ENCODE assay signal across 1 cellular context in genomic region chr5:33657804-33658435, GRCh38.
TF ChIP-seq lines count a peak whose summit lies in the region.

No MANE protein-coding gene starts in this region.

TF ChIP-seq in GM23338, 12 proteins besides CTCF, POLR2A, EP300 and RAD21 (continued from another document):
- TF ChIP-seq, protein P1, sequence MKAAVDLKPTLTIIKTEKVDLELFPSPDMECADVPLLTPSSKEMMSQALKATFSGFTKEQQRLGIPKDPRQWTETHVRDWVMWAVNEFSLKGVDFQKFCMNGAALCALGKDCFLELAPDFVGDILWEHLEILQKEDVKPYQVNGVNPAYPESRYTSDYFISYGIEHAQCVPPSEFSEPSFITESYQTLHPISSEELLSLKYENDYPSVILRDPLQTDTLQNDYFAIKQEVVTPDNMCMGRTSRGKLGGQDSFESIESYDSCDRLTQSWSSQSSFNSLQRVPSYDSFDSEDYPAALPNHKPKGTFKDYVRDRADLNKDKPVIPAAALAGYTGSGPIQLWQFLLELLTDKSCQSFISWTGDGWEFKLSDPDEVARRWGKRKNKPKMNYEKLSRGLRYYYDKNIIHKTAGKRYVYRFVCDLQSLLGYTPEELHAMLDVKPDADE (IDR thresholded peaks at IDR 0.05), result no peak
- TF ChIP-seq, protein P2, sequence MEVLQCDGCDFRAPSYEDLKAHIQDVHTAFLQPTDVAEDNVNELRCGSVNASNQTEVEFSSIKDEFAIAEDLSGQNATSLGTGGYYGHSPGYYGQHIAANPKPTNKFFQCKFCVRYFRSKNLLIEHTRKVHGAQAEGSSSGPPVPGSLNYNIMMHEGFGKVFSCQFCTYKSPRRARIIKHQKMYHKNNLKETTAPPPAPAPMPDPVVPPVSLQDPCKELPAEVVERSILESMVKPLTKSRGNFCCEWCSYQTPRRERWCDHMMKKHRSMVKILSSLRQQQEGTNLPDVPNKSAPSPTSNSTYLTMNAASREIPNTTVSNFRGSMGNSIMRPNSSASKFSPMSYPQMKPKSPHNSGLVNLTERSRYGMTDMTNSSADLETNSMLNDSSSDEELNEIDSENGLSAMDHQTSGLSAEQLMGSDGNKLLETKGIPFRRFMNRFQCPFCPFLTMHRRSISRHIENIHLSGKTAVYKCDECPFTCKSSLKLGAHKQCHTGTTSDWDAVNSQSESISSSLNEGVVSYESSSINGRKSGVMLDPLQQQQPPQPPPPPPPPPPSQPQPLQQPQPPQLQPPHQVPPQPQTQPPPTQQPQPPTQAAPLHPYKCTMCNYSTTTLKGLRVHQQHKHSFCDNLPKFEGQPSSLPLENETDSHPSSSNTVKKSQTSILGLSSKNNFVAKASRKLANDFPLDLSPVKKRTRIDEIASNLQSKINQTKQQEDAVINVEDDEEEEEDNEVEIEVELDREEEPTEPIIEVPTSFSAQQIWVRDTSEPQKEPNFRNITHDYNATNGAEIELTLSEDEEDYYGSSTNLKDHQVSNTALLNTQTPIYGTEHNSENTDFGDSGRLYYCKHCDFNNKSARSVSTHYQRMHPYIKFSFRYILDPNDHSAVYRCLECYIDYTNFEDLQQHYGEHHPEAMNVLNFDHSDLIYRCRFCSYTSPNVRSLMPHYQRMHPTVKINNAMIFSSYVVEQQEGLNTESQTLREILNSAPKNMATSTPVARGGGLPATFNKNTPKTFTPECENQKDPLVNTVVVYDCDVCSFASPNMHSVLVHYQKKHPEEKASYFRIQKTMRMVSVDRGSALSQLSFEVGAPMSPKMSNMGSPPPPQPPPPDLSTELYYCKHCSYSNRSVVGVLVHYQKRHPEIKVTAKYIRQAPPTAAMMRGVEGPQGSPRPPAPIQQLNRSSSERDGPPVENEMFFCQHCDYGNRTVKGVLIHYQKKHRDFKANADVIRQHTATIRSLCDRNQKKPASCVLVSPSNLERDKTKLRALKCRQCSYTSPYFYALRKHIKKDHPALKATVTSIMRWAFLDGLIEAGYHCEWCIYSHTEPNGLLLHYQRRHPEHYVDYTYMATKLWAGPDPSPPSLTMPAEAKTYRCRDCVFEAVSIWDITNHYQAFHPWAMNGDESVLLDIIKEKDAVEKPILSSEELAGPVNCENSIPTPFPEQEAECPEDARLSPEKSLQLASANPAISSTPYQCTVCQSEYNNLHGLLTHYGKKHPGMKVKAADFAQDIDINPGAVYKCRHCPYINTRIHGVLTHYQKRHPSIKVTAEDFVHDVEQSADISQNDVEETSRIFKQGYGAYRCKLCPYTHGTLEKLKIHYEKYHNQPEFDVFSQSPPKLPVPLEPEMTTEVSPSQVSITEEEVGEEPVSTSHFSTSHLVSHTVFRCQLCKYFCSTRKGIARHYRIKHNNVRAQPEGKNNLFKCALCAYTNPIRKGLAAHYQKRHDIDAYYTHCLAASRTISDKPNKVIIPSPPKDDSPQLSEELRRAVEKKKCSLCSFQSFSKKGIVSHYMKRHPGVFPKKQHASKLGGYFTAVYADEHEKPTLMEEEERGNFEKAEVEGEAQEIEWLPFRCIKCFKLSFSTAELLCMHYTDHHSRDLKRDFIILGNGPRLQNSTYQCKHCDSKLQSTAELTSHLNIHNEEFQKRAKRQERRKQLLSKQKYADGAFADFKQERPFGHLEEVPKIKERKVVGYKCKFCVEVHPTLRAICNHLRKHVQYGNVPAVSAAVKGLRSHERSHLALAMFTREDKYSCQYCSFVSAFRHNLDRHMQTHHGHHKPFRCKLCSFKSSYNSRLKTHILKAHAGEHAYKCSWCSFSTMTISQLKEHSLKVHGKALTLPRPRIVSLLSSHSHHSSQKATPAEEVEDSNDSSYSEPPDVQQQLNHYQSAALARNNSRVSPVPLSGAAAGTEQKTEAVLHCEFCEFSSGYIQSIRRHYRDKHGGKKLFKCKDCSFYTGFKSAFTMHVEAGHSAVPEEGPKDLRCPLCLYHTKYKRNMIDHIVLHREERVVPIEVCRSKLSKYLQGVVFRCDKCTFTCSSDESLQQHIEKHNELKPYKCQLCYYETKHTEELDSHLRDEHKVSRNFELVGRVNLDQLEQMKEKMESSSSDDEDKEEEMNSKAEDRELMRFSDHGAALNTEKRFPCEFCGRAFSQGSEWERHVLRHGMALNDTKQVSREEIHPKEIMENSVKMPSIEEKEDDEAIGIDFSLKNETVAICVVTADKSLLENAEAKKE (CRISPR knock-in tag; IDR thresholded peaks at IDR 0.05), result no peak
- TF ChIP-seq EZH2 (IDR thresholded peaks at IDR 0.05; ENCODE audit: low read depth, unreplicated experiment), result no peak
- no peak for TF ChIP-seq POLR2AphosphoS5 (IDR thresholded peaks at IDR 0.05; ENCODE audit: low read depth)
- TF ChIP-seq, protein P3, sequence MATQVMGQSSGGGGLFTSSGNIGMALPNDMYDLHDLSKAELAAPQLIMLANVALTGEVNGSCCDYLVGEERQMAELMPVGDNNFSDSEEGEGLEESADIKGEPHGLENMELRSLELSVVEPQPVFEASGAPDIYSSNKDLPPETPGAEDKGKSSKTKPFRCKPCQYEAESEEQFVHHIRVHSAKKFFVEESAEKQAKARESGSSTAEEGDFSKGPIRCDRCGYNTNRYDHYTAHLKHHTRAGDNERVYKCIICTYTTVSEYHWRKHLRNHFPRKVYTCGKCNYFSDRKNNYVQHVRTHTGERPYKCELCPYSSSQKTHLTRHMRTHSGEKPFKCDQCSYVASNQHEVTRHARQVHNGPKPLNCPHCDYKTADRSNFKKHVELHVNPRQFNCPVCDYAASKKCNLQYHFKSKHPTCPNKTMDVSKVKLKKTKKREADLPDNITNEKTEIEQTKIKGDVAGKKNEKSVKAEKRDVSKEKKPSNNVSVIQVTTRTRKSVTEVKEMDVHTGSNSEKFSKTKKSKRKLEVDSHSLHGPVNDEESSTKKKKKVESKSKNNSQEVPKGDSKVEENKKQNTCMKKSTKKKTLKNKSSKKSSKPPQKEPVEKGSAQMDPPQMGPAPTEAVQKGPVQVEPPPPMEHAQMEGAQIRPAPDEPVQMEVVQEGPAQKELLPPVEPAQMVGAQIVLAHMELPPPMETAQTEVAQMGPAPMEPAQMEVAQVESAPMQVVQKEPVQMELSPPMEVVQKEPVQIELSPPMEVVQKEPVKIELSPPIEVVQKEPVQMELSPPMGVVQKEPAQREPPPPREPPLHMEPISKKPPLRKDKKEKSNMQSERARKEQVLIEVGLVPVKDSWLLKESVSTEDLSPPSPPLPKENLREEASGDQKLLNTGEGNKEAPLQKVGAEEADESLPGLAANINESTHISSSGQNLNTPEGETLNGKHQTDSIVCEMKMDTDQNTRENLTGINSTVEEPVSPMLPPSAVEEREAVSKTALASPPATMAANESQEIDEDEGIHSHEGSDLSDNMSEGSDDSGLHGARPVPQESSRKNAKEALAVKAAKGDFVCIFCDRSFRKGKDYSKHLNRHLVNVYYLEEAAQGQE (IDR thresholded peaks at IDR 0.05; ENCODE audit: unreplicated experiment), result no peak
- no peak for TF ChIP-seq STAT1 (IDR thresholded peaks at IDR 0.05; ENCODE audit: unreplicated experiment)
- TF ChIP-seq CREB1 (CRISPR knock-in tag; IDR thresholded peaks at IDR 0.05; ENCODE audit: low read depth), result no peak
- TF ChIP-seq EZH2phosphoT487 (IDR thresholded peaks at IDR 0.05; ENCODE audit: unreplicated experiment), result no peak
- no peak for TF ChIP-seq NANOG (IDR thresholded peaks at IDR 0.05; ENCODE audit: borderline replicate concordance)
- no peak for TF ChIP-seq ZNF331 (CRISPR knock-in tag; IDR thresholded peaks at IDR 0.05; ENCODE audit: low read depth)
- no peak for TF ChIP-seq JUNB (IDR thresholded peaks at IDR 0.05; ENCODE audit: unreplicated experiment)
TF ChIP-seq in GM23338: peak in this region for 0.
